In the genomic region with DNA sequence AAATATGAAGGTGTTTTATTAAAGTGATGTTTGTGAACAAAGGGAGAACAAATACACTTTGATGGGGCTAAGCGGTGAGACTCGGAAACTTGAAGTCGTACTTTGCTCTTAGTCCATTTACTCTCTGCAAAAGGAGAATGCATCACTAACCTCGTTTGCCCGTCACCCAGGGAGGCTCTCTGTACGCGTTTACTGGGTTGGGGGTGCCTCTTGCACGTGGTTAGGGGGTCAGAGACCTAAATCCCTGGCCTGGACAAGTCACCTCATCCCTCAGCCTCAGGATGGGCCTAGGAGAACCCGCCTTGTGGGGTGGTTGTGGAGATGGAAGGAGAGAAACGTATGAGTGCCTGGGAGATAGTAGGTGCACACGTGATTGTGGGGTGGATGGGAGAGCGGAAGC, we compare ENCODE assay signal across 8 cellular contexts. TPM values are rescaled to one million over a fixed set of nuclear protein-coding genes. Genes with fewer than 3 reads are reported as not detected.
DNase-seq lines count a peak whose midpoint lies in the region; ATAC-seq and TF ChIP-seq lines count a peak whose summit lies in the region.

No MANE protein-coding gene starts in this region.

- H4K5ac ChIP-seq in H9 (ENCODE audit: insufficient read length, low read depth, low read length), result no peak overlapping the region

- no peak overlapping the region for H2BK12ac ChIP-seq in H9 (ENCODE audit: insufficient read length, low read depth, low read length)

- peak overlapping the region; percentile 2 for H3K18ac ChIP-seq in H9 (ENCODE audit: insufficient read length, low read depth, low read length)

- H3K27me3 ChIP-seq in H9 (ENCODE audit: insufficient read depth, low read length), result no peaks in the 10 kb centered on the region
- H3K27me3 ChIP-seq in spleen (replicated peaks in 1 of 7), result no peaks in the 10 kb centered on the region

- ATAC-seq in HG02759 (IDR thresholded peaks at IDR 0.05; ENCODE audit: unreplicated experiment) (no peak), HG03460 (IDR thresholded peaks at IDR 0.05; ENCODE audit: unreplicated experiment) (no peak)

- no peak overlapping the region for H2AFZ ChIP-seq in H9 (ENCODE audit: low read length)

- H3K9me3 ChIP-seq in H9 (ENCODE audit: control insufficient read depth, low read depth, low read length) (no peaks in the 10 kb centered on the region), spleen (no peaks in the 10 kb centered on the region)

- WGBS in H9 (ENCODE audit: extremely low coverage, insufficient read length, low lambda C conversion rate), result no CpG with 5 or more reads among the region's 12 CpGs
- 69 to 76% (median 71%) methylated on average over 12 of the region's 12 CpGs for WGBS in spleen, 5 donors

- no peak overlapping the region for H3K56ac ChIP-seq in H9 (ENCODE audit: insufficient read length, low read depth, low read length)

- H3K4me3 Mint-ChIP-seq in H9, result peak overlapping the region; percentile 63 to 91

- no peak overlapping the region for H2BK5ac ChIP-seq in H9 (ENCODE audit: insufficient read length, low read length)

- no peak overlapping the region for H4K8ac ChIP-seq in H9 (replicated peaks; ENCODE audit: insufficient read length, low read depth, low read length)

- peaks cover 34% of the 10 kb centered on the region for H3K27me3 Mint-ChIP-seq in H9 (ENCODE audit: low read depth)

- no peak overlapping the region for H4K91ac ChIP-seq in H9 (ENCODE audit: insufficient read length, low read depth, low read length)

- no peaks in the 10 kb centered on the region for H3K79me1 ChIP-seq in H9 (ENCODE audit: insufficient read depth, low read depth, low read length, poor library complexity, severe bottlenecking)

- TF ChIP-seq CTCF in H9 (conservative IDR thresholded peaks at IDR 0.05) (no peak), VCaP (conservative IDR thresholded peaks at IDR 0.05) (no peak), fibroblast of mammary gland (conservative IDR thresholded peaks at IDR 0.05; ENCODE audit: control insufficient read depth, insufficient read depth, low read depth, low read length) (no peak), spleen (IDR thresholded peaks at IDR 0.05 in 8 of 11, conservative IDR thresholded peaks at IDR 0.05 in 3 of 11) (no peak), GM10266 (IDR thresholded peaks at IDR 0.05; ENCODE audit: control insufficient read depth, insufficient read depth, low read depth, missing control alignments) (no peak)

- H3K27ac Mint-ChIP-seq in H9, result peak overlapping the region in 2 of 3 experiments; percentile 60 to 89; a peak in 2 of 7 replicates

- H4K20me1 ChIP-seq in H9 (ENCODE audit: control insufficient read depth, insufficient read depth, insufficient read length), result no peaks in the 10 kb centered on the region

- H3K4ac ChIP-seq in H9 (ENCODE audit: low read depth, low read length), result no peak overlapping the region

- H3K4me1 Mint-ChIP-seq in H9, result peaks cover 10 to 13% of the 10 kb centered on the region in 2 experiments

- H3K4me2 ChIP-seq in H9 (ENCODE audit: insufficient read depth, insufficient read length, low read length), result peak overlapping the region; percentile 35

- no peak overlapping the region for H3K14ac ChIP-seq in H9 (ENCODE audit: insufficient read depth, low read length)

- H3K4me1 ChIP-seq in H9 (ENCODE audit: insufficient read depth, low read length), result peaks cover under 1% of the 10 kb centered on the region; the same call in 1 of the 2 replicates
- peaks cover 0 to 34% (median 23%) of the 10 kb centered on the region in 6 donors for H3K4me1 ChIP-seq in spleen

- DNase-seq in H9 (no peak), fibroblast of mammary gland (ENCODE audit: low read depth) (no peak), spleen (no peak), NCI-H187 (lab: John Stamatoyannopoulos, UW) (no peak), GM10266 (ENCODE audit: extremely low spot score) (no peak)

- peak overlapping the region; percentile 33 for H3K4me3 ChIP-seq in fibroblast of mammary gland (ENCODE audit: control insufficient read depth, low read depth, low read length)
- peak overlapping the region in 6 of 8 donors; percentile 9 to 93 (median 56) for H3K4me3 ChIP-seq in spleen

- H3K27ac ChIP-seq in H9 (ENCODE audit: insufficient read length, low read depth, low read length) (no peak overlapping the region), VCaP (peak overlapping the region; percentile 52), spleen (peak overlapping the region in 7 of 8 donors; percentile 41 to 95 (median 64))

- H3K79me2 ChIP-seq in H9 (ENCODE audit: insufficient read depth, low read length), result no peaks in the 10 kb centered on the region

- no peak overlapping the region for H2BK120ac ChIP-seq in H9 (ENCODE audit: low read depth, low read length, poor library complexity, severe bottlenecking)

- no peak overlapping the region for H3K23ac ChIP-seq in H9 (ENCODE audit: insufficient read length, low read depth, low read length)

- H3K9me3 Mint-ChIP-seq in H9, result peaks cover 15 to 24% of the 10 kb centered on the region in 2 experiments

- H3K9ac ChIP-seq in H9 (ENCODE audit: extremely low read depth, insufficient read length, low read length), result no peak overlapping the region

- intact Hi-C loops in spleen (cut with DNase I; ENCODE audit: low total_unique reads), result no loop called here

- peaks cover 2% of the 10 kb centered on the region for H3K23me2 ChIP-seq in H9 (ENCODE audit: insufficient read length, low read depth, low read length, poor library complexity, severe bottlenecking)

- H3T11ph ChIP-seq in H9 (ENCODE audit: low read length), result no peak overlapping the region

- H3K36me3 ChIP-seq in spleen, result peaks cover 0 to 11% (median 4%) of the 10 kb centered on the region in 6 donors

- no peak for TF ChIP-seq POLR2A in spleen (IDR thresholded peaks at IDR 0.05)

- H3K36me3 Mint-ChIP-seq in H9 (ENCODE audit: insufficient read depth in 1 of 3, low read depth in 3 of 3), result peaks cover 11 to 30% (median 11%) of the 10 kb centered on the region in 3 experiments

- no peak overlapping the region for H2AK5ac ChIP-seq in H9 (ENCODE audit: insufficient read length, low read length)

- no peak overlapping the region for H2BK15ac ChIP-seq in H9 (ENCODE audit: low read depth, low read length)

- no peak overlapping the region for H2BK20ac ChIP-seq in H9 (ENCODE audit: low read depth, low read length, poor library complexity, severe bottlenecking)

RNA-seq across cellular contexts. Expression of a gene that starts 0.8 kb away (rescaled TPM):
- total RNA-seq in H9 (2021) (40.7 and 43.4 TPM in 2 replicates), spleen (10 to 100 TPM; 12.4 to 35.4 (median 25.6) TPM)
- polyA plus RNA-seq in spleen, result 10 to 100 TPM; 17.5 to 23.4 (median 20.1) TPM

RNA-seq across cellular contexts. Expression of a gene that starts 40.1 kb away (rescaled TPM):
- total RNA-seq in H9 (2021) (2.7 and 3.0 TPM in 2 replicates), spleen (1 to 10 TPM in 2 of 7 donors, under 1 TPM in 3, not detected in 2; 0.91 to 3.2 (median 0.95) TPM)
- polyA plus RNA-seq in spleen, result 1 to 10 TPM in 2 of 3 donors, under 1 TPM in 1; 0.52 to 2.8 (median 1.0) TPM
